2 cellular contexts compared by ENCODE assay signal in genomic region chr6:125312950-125313349, GRCh38.
TF ChIP-seq lines count a peak whose summit lies in the region.

No MANE protein-coding gene starts in this region.

TF ChIP-seq in liver, 16 proteins besides CTCF, POLR2A, EP300 and RAD21 (continued from another document):
- TF ChIP-seq ZBTB33 (IDR thresholded peaks at IDR 0.05) (no peak), YY1 (IDR thresholded peaks at IDR 0.05) (no peak), TAF1 (conservative IDR thresholded peaks at IDR 0.05) (no peak), GABPA (IDR thresholded peaks at IDR 0.05 in 1 of 2, conservative IDR thresholded peaks at IDR 0.05 in 1 of 2) (no peak), HNF4A (conservative IDR thresholded peaks at IDR 0.05) (no peak), JUND (IDR thresholded peaks at IDR 0.05) (no peak), FOXA1 (IDR thresholded peaks at IDR 0.05) (no peak), FOXA2 (IDR thresholded peaks at IDR 0.05) (no peak), NR2F2 (IDR thresholded peaks at IDR 0.05) (no peak), MAX (IDR thresholded peaks at IDR 0.05) (no peak)
- TF ChIP-seq, protein P1, sequence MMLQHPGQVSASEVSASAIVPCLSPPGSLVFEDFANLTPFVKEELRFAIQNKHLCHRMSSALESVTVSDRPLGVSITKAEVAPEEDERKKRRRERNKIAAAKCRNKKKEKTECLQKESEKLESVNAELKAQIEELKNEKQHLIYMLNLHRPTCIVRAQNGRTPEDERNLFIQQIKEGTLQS (IDR thresholded peaks at IDR 0.05): no peak
- TF ChIP-seq, protein P2, sequence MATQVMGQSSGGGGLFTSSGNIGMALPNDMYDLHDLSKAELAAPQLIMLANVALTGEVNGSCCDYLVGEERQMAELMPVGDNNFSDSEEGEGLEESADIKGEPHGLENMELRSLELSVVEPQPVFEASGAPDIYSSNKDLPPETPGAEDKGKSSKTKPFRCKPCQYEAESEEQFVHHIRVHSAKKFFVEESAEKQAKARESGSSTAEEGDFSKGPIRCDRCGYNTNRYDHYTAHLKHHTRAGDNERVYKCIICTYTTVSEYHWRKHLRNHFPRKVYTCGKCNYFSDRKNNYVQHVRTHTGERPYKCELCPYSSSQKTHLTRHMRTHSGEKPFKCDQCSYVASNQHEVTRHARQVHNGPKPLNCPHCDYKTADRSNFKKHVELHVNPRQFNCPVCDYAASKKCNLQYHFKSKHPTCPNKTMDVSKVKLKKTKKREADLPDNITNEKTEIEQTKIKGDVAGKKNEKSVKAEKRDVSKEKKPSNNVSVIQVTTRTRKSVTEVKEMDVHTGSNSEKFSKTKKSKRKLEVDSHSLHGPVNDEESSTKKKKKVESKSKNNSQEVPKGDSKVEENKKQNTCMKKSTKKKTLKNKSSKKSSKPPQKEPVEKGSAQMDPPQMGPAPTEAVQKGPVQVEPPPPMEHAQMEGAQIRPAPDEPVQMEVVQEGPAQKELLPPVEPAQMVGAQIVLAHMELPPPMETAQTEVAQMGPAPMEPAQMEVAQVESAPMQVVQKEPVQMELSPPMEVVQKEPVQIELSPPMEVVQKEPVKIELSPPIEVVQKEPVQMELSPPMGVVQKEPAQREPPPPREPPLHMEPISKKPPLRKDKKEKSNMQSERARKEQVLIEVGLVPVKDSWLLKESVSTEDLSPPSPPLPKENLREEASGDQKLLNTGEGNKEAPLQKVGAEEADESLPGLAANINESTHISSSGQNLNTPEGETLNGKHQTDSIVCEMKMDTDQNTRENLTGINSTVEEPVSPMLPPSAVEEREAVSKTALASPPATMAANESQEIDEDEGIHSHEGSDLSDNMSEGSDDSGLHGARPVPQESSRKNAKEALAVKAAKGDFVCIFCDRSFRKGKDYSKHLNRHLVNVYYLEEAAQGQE (IDR thresholded peaks at IDR 0.05): no peak

TF ChIP-seq in HepG2, 621 proteins besides CTCF, POLR2A, EP300 and RAD21:
- TF ChIP-seq, protein P3, sequence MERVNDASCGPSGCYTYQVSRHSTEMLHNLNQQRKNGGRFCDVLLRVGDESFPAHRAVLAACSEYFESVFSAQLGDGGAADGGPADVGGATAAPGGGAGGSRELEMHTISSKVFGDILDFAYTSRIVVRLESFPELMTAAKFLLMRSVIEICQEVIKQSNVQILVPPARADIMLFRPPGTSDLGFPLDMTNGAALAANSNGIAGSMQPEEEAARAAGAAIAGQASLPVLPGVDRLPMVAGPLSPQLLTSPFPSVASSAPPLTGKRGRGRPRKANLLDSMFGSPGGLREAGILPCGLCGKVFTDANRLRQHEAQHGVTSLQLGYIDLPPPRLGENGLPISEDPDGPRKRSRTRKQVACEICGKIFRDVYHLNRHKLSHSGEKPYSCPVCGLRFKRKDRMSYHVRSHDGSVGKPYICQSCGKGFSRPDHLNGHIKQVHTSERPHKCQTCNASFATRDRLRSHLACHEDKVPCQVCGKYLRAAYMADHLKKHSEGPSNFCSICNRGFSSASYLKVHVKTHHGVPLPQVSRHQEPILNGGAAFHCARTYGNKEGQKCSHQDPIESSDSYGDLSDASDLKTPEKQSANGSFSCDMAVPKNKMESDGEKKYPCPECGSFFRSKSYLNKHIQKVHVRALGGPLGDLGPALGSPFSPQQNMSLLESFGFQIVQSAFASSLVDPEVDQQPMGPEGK (CRISPR knock-in tag; IDR thresholded peaks at IDR 0.05): no peak
- TF ChIP-seq ZNF367 (CRISPR knock-in tag; IDR thresholded peaks at IDR 0.05; ENCODE audit: borderline replicate concordance): no peak
- TF ChIP-seq ZNF121 (CRISPR knock-in tag; IDR thresholded peaks at IDR 0.05): no peak
- TF ChIP-seq SP1 (IDR thresholded peaks at IDR 0.05): no peak
- no peak for TF ChIP-seq SP1 (CRISPR knock-in tag; IDR thresholded peaks at IDR 0.05)
- TF ChIP-seq ZNF260 (CRISPR knock-in tag; IDR thresholded peaks at IDR 0.05; ENCODE audit: borderline replicate concordance, low read depth): no peak
- TF ChIP-seq HNRNPK (IDR thresholded peaks at IDR 0.05; ENCODE audit: low read depth, low read length, poor library complexity, severe bottlenecking): no peak
- TF ChIP-seq ZNF674 (CRISPR knock-in tag; IDR thresholded peaks at IDR 0.05; ENCODE audit: low read depth): no peak
- TF ChIP-seq CHD2 (IDR thresholded peaks at IDR 0.05; ENCODE audit: low read depth, low read length): no peak
- TF ChIP-seq ZEB1 (IDR thresholded peaks at IDR 0.05; ENCODE audit: insufficient replicate concordance, low read depth): no peak
- TF ChIP-seq, protein P4, sequence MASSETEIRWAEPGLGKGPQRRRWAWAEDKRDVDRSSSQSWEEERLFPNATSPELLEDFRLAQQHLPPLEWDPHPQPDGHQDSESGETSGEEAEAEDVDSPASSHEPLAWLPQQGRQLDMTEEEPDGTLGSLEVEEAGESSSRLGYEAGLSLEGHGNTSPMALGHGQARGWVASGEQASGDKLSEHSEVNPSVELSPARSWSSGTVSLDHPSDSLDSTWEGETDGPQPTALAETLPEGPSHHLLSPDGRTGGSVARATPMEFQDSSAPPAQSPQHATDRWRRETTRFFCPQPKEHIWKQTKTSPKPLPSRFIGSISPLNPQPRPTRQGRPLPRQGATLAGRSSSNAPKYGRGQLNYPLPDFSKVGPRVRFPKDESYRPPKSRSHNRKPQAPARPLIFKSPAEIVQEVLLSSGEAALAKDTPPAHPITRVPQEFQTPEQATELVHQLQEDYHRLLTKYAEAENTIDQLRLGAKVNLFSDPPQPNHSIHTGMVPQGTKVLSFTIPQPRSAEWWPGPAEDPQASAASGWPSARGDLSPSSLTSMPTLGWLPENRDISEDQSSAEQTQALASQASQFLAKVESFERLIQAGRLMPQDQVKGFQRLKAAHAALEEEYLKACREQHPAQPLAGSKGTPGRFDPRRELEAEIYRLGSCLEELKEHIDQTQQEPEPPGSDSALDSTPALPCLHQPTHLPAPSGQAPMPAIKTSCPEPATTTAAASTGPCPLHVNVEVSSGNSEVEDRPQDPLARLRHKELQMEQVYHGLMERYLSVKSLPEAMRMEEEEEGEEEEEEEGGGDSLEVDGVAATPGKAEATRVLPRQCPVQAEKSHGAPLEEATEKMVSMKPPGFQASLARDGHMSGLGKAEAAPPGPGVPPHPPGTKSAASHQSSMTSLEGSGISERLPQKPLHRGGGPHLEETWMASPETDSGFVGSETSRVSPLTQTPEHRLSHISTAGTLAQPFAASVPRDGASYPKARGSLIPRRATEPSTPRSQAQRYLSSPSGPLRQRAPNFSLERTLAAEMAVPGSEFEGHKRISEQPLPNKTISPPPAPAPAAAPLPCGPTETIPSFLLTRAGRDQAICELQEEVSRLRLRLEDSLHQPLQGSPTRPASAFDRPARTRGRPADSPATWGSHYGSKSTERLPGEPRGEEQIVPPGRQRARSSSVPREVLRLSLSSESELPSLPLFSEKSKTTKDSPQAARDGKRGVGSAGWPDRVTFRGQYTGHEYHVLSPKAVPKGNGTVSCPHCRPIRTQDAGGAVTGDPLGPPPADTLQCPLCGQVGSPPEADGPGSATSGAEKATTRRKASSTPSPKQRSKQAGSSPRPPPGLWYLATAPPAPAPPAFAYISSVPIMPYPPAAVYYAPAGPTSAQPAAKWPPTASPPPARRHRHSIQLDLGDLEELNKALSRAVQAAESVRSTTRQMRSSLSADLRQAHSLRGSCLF (CRISPR knock-in tag; IDR thresholded peaks at IDR 0.05; ENCODE audit: borderline replicate concordance): no peak
- TF ChIP-seq, protein P5, sequence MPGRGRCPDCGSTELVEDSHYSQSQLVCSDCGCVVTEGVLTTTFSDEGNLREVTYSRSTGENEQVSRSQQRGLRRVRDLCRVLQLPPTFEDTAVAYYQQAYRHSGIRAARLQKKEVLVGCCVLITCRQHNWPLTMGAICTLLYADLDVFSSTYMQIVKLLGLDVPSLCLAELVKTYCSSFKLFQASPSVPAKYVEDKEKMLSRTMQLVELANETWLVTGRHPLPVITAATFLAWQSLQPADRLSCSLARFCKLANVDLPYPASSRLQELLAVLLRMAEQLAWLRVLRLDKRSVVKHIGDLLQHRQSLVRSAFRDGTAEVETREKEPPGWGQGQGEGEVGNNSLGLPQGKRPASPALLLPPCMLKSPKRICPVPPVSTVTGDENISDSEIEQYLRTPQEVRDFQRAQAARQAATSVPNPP (CRISPR knock-in tag; IDR thresholded peaks at IDR 0.05): no peak
- no peak for TF ChIP-seq SNRNP70 (IDR thresholded peaks at IDR 0.05; ENCODE audit: low read depth, low read length)
- no peak for TF ChIP-seq ZNF7 (CRISPR knock-in tag; IDR thresholded peaks at IDR 0.05)
- TF ChIP-seq NAIF1 (CRISPR knock-in tag; IDR thresholded peaks at IDR 0.05; ENCODE audit: borderline replicate concordance): no peak
TF ChIP-seq in HepG2: peak in this region for 0.
